In genomic region chr15:57555270-57555669, GRCh38 we compare ENCODE assay signal across 2 cellular contexts.
A peak's percentile ranks its signal among the peaks of the same experiment; 100 is the strongest.
TF ChIP-seq lines count a peak whose summit lies in the region.

No MANE protein-coding gene starts in this region.

TF ChIP-seq in K562, 482 proteins besides CTCF, POLR2A, EP300 and RAD21 (continues in another document):
- TF ChIP-seq HES1 (IDR thresholded peaks at IDR 0.05; ENCODE audit: low read depth) (no peak), ZNF263 (CRISPR knock-in tag; IDR thresholded peaks at IDR 0.05; ENCODE audit: borderline replicate concordance) (no peak), EHMT2 (IDR thresholded peaks at IDR 0.05) (no peak), BCOR (IDR thresholded peaks at IDR 0.05) (no peak), TFAP4 (CRISPR knock-in tag; IDR thresholded peaks at IDR 0.05; ENCODE audit: borderline replicate concordance) (0 out of 2 replicates have a peak, but pooled peaks have one; percentile 16), ZNF79 (CRISPR knock-in tag; IDR thresholded peaks at IDR 0.05; ENCODE audit: low read depth) (no peak), ZBTB49 (CRISPR knock-in tag; IDR thresholded peaks at IDR 0.05; ENCODE audit: borderline replicate concordance) (no peak), CBFA2T3 (IDR thresholded peaks at IDR 0.05) (0 out of 2 replicates have a peak, but pooled peaks have one; percentile 5), RREB1 (CRISPR knock-in tag; IDR thresholded peaks at IDR 0.05) (no peak), BACH1 (tag; IDR thresholded peaks at IDR 0.05) (no peak), ZNF511 (CRISPR knock-in tag; IDR thresholded peaks at IDR 0.05) (no peak), ZNF830 (CRISPR knock-in tag; IDR thresholded peaks at IDR 0.05) (no peak), RB1 (IDR thresholded peaks at IDR 0.05; ENCODE audit: low read depth) (no peak), MIER1 (IDR thresholded peaks at IDR 0.05; ENCODE audit: low read depth) (no peak), NRF1 (conservative IDR thresholded peaks at IDR 0.05 in 1 of 2, IDR thresholded peaks at IDR 0.05 in 1 of 2) (no peak), FOSL1 (tag; conservative IDR thresholded peaks at IDR 0.05) (peak; percentile 31; the same call in 1 of the 2 replicates), ZBTB43 (CRISPR knock-in tag; IDR thresholded peaks at IDR 0.05) (no peak)

TF ChIP-seq in SK-N-SH treated with all-trans-retinoic acid at 6 μM for 48 hours, 23 proteins besides CTCF, POLR2A, EP300 and RAD21:
- TF ChIP-seq ZNF70 (CRISPR knock-in tag; IDR thresholded peaks at IDR 0.05) (no peak), TOX (CRISPR knock-in tag; IDR thresholded peaks at IDR 0.05; ENCODE audit: borderline replicate concordance) (no peak), ZFP3 (CRISPR knock-in tag; IDR thresholded peaks at IDR 0.05) (no peak), TCF4 (CRISPR knock-in tag; IDR thresholded peaks at IDR 0.05; ENCODE audit: borderline replicate concordance) (no peak), GLIS3 (CRISPR knock-in tag; IDR thresholded peaks at IDR 0.05) (no peak), ZNF8 (CRISPR knock-in tag; IDR thresholded peaks at IDR 0.05) (no peak), SNAI2 (CRISPR knock-in tag; IDR thresholded peaks at IDR 0.05) (no peak), ISL1 (CRISPR knock-in tag; IDR thresholded peaks at IDR 0.05) (no peak), TSHZ2 (CRISPR knock-in tag; IDR thresholded peaks at IDR 0.05) (no peak), ARNTL (CRISPR knock-in tag; IDR thresholded peaks at IDR 0.05; ENCODE audit: borderline replicate concordance, low read depth) (no peak), ZC3H10 (CRISPR knock-in tag; IDR thresholded peaks at IDR 0.05) (no peak), ZFP30 (CRISPR knock-in tag; IDR thresholded peaks at IDR 0.05) (no peak)
